ENCODE assay signal across 1 cellular context in the genomic region with DNA sequence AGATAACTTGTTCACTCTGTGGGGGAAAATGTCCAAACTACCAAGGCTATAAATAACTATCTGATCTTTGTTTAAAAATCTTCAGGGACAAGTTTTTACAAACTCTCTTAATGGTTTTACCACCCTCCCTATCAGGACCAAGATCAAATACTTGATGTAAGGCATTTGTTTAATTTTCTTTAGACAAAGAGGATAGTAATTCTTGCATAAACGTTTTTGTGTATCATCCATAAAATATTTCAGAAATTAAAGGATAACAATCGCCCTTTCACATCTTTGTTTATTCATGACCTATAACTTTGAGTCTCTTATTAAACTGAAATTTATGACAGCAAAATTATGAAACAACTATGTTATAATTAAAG.
TF ChIP-seq lines count a peak whose summit lies in the region.

No MANE protein-coding gene starts in this region.

TF ChIP-seq in IMR-90, 13 proteins besides CTCF, POLR2A, EP300 and RAD21:
- TF ChIP-seq, protein P1, sequence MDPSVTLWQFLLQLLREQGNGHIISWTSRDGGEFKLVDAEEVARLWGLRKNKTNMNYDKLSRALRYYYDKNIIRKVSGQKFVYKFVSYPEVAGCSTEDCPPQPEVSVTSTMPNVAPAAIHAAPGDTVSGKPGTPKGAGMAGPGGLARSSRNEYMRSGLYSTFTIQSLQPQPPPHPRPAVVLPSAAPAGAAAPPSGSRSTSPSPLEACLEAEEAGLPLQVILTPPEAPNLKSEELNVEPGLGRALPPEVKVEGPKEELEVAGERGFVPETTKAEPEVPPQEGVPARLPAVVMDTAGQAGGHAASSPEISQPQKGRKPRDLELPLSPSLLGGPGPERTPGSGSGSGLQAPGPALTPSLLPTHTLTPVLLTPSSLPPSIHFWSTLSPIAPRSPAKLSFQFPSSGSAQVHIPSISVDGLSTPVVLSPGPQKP (IDR thresholded peaks at IDR 0.05; ENCODE audit: borderline replicate concordance, low read depth, low read length) = no peak
- TF ChIP-seq MAZ (IDR thresholded peaks at IDR 0.05; ENCODE audit: borderline replicate concordance, low read depth, low read length) = no peak
- no peak for TF ChIP-seq CHD1 (IDR thresholded peaks at IDR 0.05; ENCODE audit: low read depth, low read length)
